ENCODE assay signal across 25 cellular contexts in the genomic region with DNA sequence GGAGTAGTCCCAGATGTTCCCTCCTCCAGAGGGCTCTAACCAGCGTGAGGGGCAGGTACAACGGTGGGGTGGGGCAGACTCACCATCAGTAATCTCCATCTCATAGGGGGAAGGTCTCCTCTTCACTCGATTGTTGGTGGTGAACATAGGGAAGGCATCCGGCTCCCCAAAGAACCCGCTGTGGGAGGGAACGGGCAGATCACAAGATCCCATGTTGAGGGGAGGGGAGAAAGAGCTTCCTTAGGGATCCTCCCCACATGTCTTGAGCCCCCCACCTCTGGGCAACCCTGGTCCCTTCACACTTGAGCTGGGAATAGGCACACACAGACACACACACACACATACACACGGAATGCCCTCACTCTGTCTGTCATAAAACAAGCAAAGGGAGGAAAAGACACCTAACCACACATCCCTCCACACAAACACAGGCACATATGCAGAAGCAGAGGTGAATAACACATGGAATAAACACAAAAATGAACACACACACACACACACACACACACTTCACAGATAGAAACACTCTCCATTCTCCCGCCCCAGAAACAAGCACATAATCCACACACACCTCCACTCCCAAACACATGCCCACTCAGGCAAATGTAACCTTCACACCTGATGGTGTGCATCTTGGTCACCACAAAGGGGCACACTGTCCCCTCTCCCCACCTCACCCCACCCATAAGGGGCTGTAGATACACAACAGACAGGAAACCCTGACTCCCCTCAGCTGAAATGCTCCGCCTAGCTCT. TPM values are rescaled to one million over a fixed set of nuclear protein-coding genes. Genes with fewer than 3 reads are reported as not detected.
A peak's percentile ranks its signal among the peaks of the same experiment; 100 is the strongest.
DNase-seq lines count a peak whose midpoint lies in the region; ATAC-seq, FAIRE-seq and TF ChIP-seq lines count a peak whose summit lies in the region.
"Had no signal": no experiment of that assay in that cellular context is flagged by ENCODE, and none has a peak within 500 bp of the region (broad histone marks: within the 10 kb centered on the region; RNA-seq: fewer than 3 reads in every experiment).

No MANE protein-coding gene starts in this region.

- ATAC-seq in upper lobe of left lung (ENCODE audit: low FRiP score in 2 of 2) (no peak), esophagus mucosa (no peak), GM18867 (IDR thresholded peaks at IDR 0.05; ENCODE audit: unreplicated experiment) (no peak)

- H2AFZ ChIP-seq in H1 (ENCODE audit: low read length): no peak overlapping the region
- H2AFZ ChIP-seq in neuronal stem cell (ENCODE audit: low read length): no peak overlapping the region
- H2AFZ ChIP-seq: PC-9 had no signal

- TF ChIP-seq RAD21 in H1 (IDR thresholded peaks at IDR 0.05 in 1 of 2, conservative IDR thresholded peaks at IDR 0.05 in 1 of 2; ENCODE audit: low read depth in 2 of 2, low read length in 2 of 2): no peak

- no peak overlapping the region for H3K23ac ChIP-seq in H1 (ENCODE audit: insufficient read length)
- no peak overlapping the region for H3K23ac ChIP-seq in neuronal stem cell (ENCODE audit: low read depth, low read length, poor library complexity)

- DNase-seq in HAP-1 (ENCODE audit: low spot score in 2 of 2): no peak
- DNase-seq in H1 (ENCODE audit: low read depth in 1 of 2, low spot score in 2 of 2): no peak
- no peak for DNase-seq in neuronal stem cell (ENCODE audit: low spot score)
- DNase-seq in upper lobe of left lung: no peak
- no peak for DNase-seq in NCI-H2171 treated with DMSO at 0.1 percent for 48 hours (lab: John Stamatoyannopoulos, UW)
- DNase-seq: C1 segment of cervical spinal cord; CD4-positive, alpha-beta memory T cell; COR-L47; DMS 273 treated with DMSO at 0.1 percent for 48 hours; GF-D8; H9; MM.1S; NCI-H2029; NCI-H526 treated with DMSO at 0.1 percent for 48 hours; PC-9; Right ventricle myocardium superior had no signal

- H2BK20ac ChIP-seq in H1 (ENCODE audit: low read length): no peak overlapping the region

- no peak overlapping the region for H4K8ac ChIP-seq in H1 (ENCODE audit: extremely low read depth, insufficient read depth, low read length)
- H4K8ac ChIP-seq in neuronal stem cell (ENCODE audit: low read depth, low read length): no peak overlapping the region

- H3K79me1 ChIP-seq in H1 (ENCODE audit: low read depth, low read length) (no peaks in the 10 kb centered on the region), neuronal stem cell (ENCODE audit: low read depth, low read length) (no peaks in the 10 kb centered on the region)

- H2BK120ac ChIP-seq in H1 (replicated peaks; ENCODE audit: low read depth, low read length) (no peak overlapping the region), neuronal stem cell (ENCODE audit: low read depth, low read length) (no peak overlapping the region)

- no peak for TF ChIP-seq CTCF in H1 (IDR thresholded peaks at IDR 0.05; ENCODE audit: control extremely low read depth in 1 of 3, insufficient read depth in 1 of 3, low read depth in 1 of 3, low read length in 3 of 3)
- no peak for TF ChIP-seq CTCF in upper lobe of left lung (IDR thresholded peaks at IDR 0.05)

- H3K14ac ChIP-seq in H1 (ENCODE audit: insufficient read length): no peak overlapping the region
- H3K14ac ChIP-seq in neuronal stem cell (ENCODE audit: low read length): no peak overlapping the region

- no peak overlapping the region for H4K5ac ChIP-seq in H1 (ENCODE audit: insufficient read length, low read depth, low read length)

- H3K9me3 ChIP-seq in HAP-1: no peaks in the 10 kb centered on the region
- H3K9me3 ChIP-seq in H1 (ENCODE audit: insufficient read depth in 2 of 2, low read depth in 1 of 2, low read length in 1 of 2): no peaks in the 10 kb centered on the region
- peaks cover 1 to 2% of the 10 kb centered on the region in 2 donors for H3K9me3 ChIP-seq in neuronal stem cell (replicated peaks in 1 of 2; ENCODE audit: control insufficient read depth in 2 of 2, insufficient read depth in 1 of 2, low read depth in 1 of 2, low read length in 2 of 2)
- no peaks in the 10 kb centered on the region for H3K9me3 ChIP-seq in upper lobe of left lung
- H3K9me3 ChIP-seq: A549, SJSA1 had no signal

- H3K18ac ChIP-seq in H1 (ENCODE audit: extremely low read depth, low read length) (no peak overlapping the region), neuronal stem cell (ENCODE audit: low read length) (peak overlapping the region; percentile 9)

- no peak for TF ChIP-seq POLR2A in H1 (IDR thresholded peaks at IDR 0.05; ENCODE audit: control extremely low read depth in 1 of 2, low read depth in 2 of 2, low read length in 2 of 2)
- no peak for TF ChIP-seq POLR2A in upper lobe of left lung (IDR thresholded peaks at IDR 0.05)

- no peak for FAIRE-seq in H1 (lab: Jason Lieb, UNC)
- FAIRE-seq: A549, GM12891 had no signal

- H3K4ac ChIP-seq in H1 (replicated peaks; ENCODE audit: insufficient read length, low read depth, low read length) (no peak overlapping the region), neuronal stem cell (ENCODE audit: low read length) (no peak overlapping the region)

- H3K9ac ChIP-seq in H1 (replicated peaks in 1 of 4; ENCODE audit: extremely low read depth in 1 of 4, low read depth in 3 of 4, low read length in 3 of 4) (no peak overlapping the region), neuronal stem cell (ENCODE audit: low read depth, low read length, poor library complexity) (no peak overlapping the region)
- H3K9ac ChIP-seq: KMS-11 had no signal

- peaks cover 5 to 16% of the 10 kb centered on the region in 2 experiments for H4K20me1 ChIP-seq in H1 (replicated peaks in 1 of 2; ENCODE audit: control insufficient read depth in 1 of 2, insufficient read depth in 2 of 2, low read length in 2 of 2)

- H4K91ac ChIP-seq in H1 (replicated peaks; ENCODE audit: insufficient read length, low read length): no peak overlapping the region
- H4K91ac ChIP-seq in neuronal stem cell (ENCODE audit: low read depth, low read length, poor library complexity): no peak overlapping the region

- in situ Hi-C loops in HAP-1 (cut with MboI; ENCODE audit: low sequenced_read_pairs): no loop called here

- no peak overlapping the region for H2BK15ac ChIP-seq in H1 (ENCODE audit: low read length)
- H2BK15ac ChIP-seq in neuronal stem cell (ENCODE audit: low read length): no peak overlapping the region

- H3K4me2 ChIP-seq in H1 (ENCODE audit: insufficient read depth in 1 of 2, low read depth in 2 of 2, low read length in 2 of 2): peak overlapping the region; percentile 67 to 71
- H3K4me2 ChIP-seq in neuronal stem cell (ENCODE audit: insufficient read depth, low read length, poor library complexity, severe bottlenecking): no peak overlapping the region
- H3K4me2 ChIP-seq: KMS-11, PC-9 had no signal

- H3K79me2 ChIP-seq in H1 (ENCODE audit: control insufficient read depth in 1 of 2, insufficient read depth in 2 of 2, low read length in 2 of 2): no peaks in the 10 kb centered on the region

- peaks cover 19% of the 10 kb centered on the region for H3K4me1 ChIP-seq in HAP-1
- peaks cover 3 to 27% (median 22%) of the 10 kb centered on the region in 4 experiments for H3K4me1 ChIP-seq in H1 (replicated peaks in 1 of 4; ENCODE audit: control insufficient read depth in 3 of 4, insufficient read depth in 4 of 4, low read length in 3 of 4)
- peaks cover 2 to 4% of the 10 kb centered on the region in 2 donors for H3K4me1 ChIP-seq in neuronal stem cell (ENCODE audit: control insufficient read depth in 2 of 2, insufficient read depth in 1 of 2, low read depth in 1 of 2, low read length in 2 of 2)
- H3K4me1 ChIP-seq in upper lobe of left lung: peaks cover 16 to 31% (median 23%) of the 10 kb centered on the region in 4 donors
- H3K4me1 ChIP-seq: A549 had no signal

- no peak overlapping the region for H3K27ac ChIP-seq in H1 (ENCODE audit: low read depth, low read length)
- no peak overlapping the region for H3K27ac ChIP-seq in neuronal stem cell (replicated peaks; ENCODE audit: low read length)
- peak overlapping the region in 3 of 4 donors; percentile 35 to 91 (median 84) for H3K27ac ChIP-seq in upper lobe of left lung
- H3K27ac ChIP-seq: A549, HL-60, KMS-11, PC-9, SJSA1 had no signal

- CTCF ChIA-PET in H1 (lab: Charles Lee; ENCODE audit: partially characterized antibody): interaction anchor here (0.6 to 4.2 kb wide), 6 partner anchors 11 to 45 kb away, joined by 3 to 25 read pairs (median 4); no protein-coding TSS in a partner anchor

- 14% methylated on average over 9 of the region's 9 CpGs; no CpG with 5 or more reads in 1 of the 2 experiments for WGBS in H1 (ENCODE audit: extremely low coverage in 1 of 2, insufficient coverage in 1 of 2, insufficient read length in 1 of 2, insufficient replicate concordance in 2 of 2, low coverage in 1 of 2, low lambda C conversion rate in 2 of 2, missing lambda C conversion rate in 1 of 2), 2 experiments
- WGBS in neuronal stem cell (ENCODE audit: extremely low coverage in 2 of 2, insufficient read length in 2 of 2, insufficient replicate concordance in 1 of 2), 2 donors: no CpG with 5 or more reads among the region's 9 CpGs
- 50 to 67% methylated on average over 5 to 9 of the region's 9 CpGs for WGBS in upper lobe of left lung, 2 donors

- peaks cover 6% of the 10 kb centered on the region for H3K23me2 ChIP-seq in H1 (ENCODE audit: low read depth, low read length)

- no peak for TF ChIP-seq EP300 in H1 (IDR thresholded peaks at IDR 0.05; ENCODE audit: borderline replicate concordance in 1 of 2, low read depth in 2 of 2, low read length in 2 of 2)
- no peak for TF ChIP-seq EP300 in upper lobe of left lung (IDR thresholded peaks at IDR 0.05)

- no peak overlapping the region for H2BK5ac ChIP-seq in H1 (ENCODE audit: low read depth, low read length)
- H2BK5ac ChIP-seq in neuronal stem cell (ENCODE audit: low read length): no peak overlapping the region

- H3K56ac ChIP-seq in H1 (replicated peaks; ENCODE audit: insufficient read length, low read depth, low read length): no peak overlapping the region

- H3K36me3 ChIP-seq in HAP-1 (replicated peaks) (peaks cover 11% of the 10 kb centered on the region), H1 (ENCODE audit: control insufficient read depth in 2 of 4, insufficient read depth in 4 of 4, low read length in 3 of 4) (no peaks in the 10 kb centered on the region; a peak in 1 of 8 replicates), neuronal stem cell (replicated peaks in 1 of 2; ENCODE audit: control insufficient read depth in 2 of 2, insufficient read depth in 2 of 2, low read length in 2 of 2) (no peaks in the 10 kb centered on the region), upper lobe of left lung (peaks cover 0 to 30% (median 0%) of the 10 kb centered on the region in 4 donors)
- H3K36me3 ChIP-seq: SJSA1 had no signal

- H3K4me3 ChIP-seq in HAP-1 (peak overlapping the region; percentile 32), H1 (ENCODE audit: extremely low read depth in 1 of 4, insufficient read depth in 2 of 4, low read depth in 3 of 4, low read length in 4 of 4) (peak overlapping the region in 2 of 4 experiments; percentile 5 to 54; a peak in 2 of 8 replicates), neuronal stem cell (ENCODE audit: low read length in 2 of 2) (no peak overlapping the region), upper lobe of left lung (peak overlapping the region in 1 of 4 donors; percentile 44)
- H3K4me3 ChIP-seq: A549, PC-9, SJSA1 had no signal

- peaks cover 3% of the 10 kb centered on the region; the same call in 1 of the 2 replicates for H3K27me3 ChIP-seq in HAP-1 (ENCODE audit: low read depth)
- peaks cover 80 to 97% (median 90%) of the 10 kb centered on the region in 4 experiments for H3K27me3 ChIP-seq in H1 (replicated peaks in 1 of 4; ENCODE audit: control insufficient read depth in 3 of 4, extremely low read depth in 1 of 4, insufficient read depth in 3 of 4, low read length in 3 of 4)
- H3K27me3 ChIP-seq in neuronal stem cell (ENCODE audit: control insufficient read depth in 3 of 3, insufficient read depth in 3 of 3, low read depth in 1 of 3, low read length in 3 of 3): peaks cover 53 to 95% (median 78%) of the 10 kb centered on the region in 3 experiments
- peaks cover 0 to 32% (median 21%) of the 10 kb centered on the region in 4 donors for H3K27me3 ChIP-seq in upper lobe of left lung

- peak overlapping the region; percentile 89; the same call in 1 of the 2 replicates for H2BK12ac ChIP-seq in H1 (ENCODE audit: low read depth, low read length)
- no peak overlapping the region for H2BK12ac ChIP-seq in neuronal stem cell (ENCODE audit: low read length)

- H2AK5ac ChIP-seq in H1 (ENCODE audit: low read depth, low read length) (peak overlapping the region; percentile 48), neuronal stem cell (ENCODE audit: low read depth, low read length) (peak overlapping the region; percentile 48)

- POLR2A ChIA-PET in H1 (lab: Charles Lee; ENCODE audit: partially characterized antibody): interaction anchor here (0.6 to 1.8 kb wide), 2 partner anchors 9 to 42 kb away, joined by 3 read pairs; no protein-coding TSS in a partner anchor

RNA-seq across cellular contexts. Expression of gene TAL1, which starts 7.9 kb away (rescaled TPM):
- total RNA-seq in H1 (2021; fragmentation: NEBNext Ultra II Directional; extraction: Animal tissue kit (Norgen Biotek cat#: 25700)): 0.15 TPM in 1 of 2 replicates, not detected in the other
- 0.06 and 0.09 TPM in 2 replicates for polyA plus RNA-seq in H1 (2011; rRNA removed)
- polyA plus RNA-seq in H1 (2011; cell fraction: cytosol; rRNA removed): 0.12 TPM
- polyA plus RNA-seq in H1 (2011; cell fraction: nucleus; rRNA removed): 0.10 TPM
- polyA plus RNA-seq in H1 (2012, experiment 1 of 2): 0.05 to 0.11 TPM (median 0.06 TPM) in 3 of 4 replicates, not detected in the other
- polyA plus RNA-seq in H1 (2012, experiment 2 of 2): 0.05 TPM
- not detected for polyA plus RNA-seq in H1 (2013, experiment 1 of 2)
- 0.02 TPM for polyA plus RNA-seq in H1 (2013, experiment 2 of 2)
- 0.10 and 0.28 TPM in 2 replicates for polyA minus RNA-seq in H1 (2011; rRNA and poly(A)+ RNA removed)
- not detected for polyA minus RNA-seq in H1 (2011; cell fraction: cytosol; rRNA and poly(A)+ RNA removed)
- polyA minus RNA-seq in H1 (2011; cell fraction: nucleus; rRNA and poly(A)+ RNA removed): not detected
- 0.03 TPM for polyA plus RNA-seq in neuronal stem cell (2013, experiment 1 of 2)
- 0.01 TPM for polyA plus RNA-seq in neuronal stem cell (2013, experiment 2 of 2)
- total RNA-seq in upper lobe of left lung (10 to 100 TPM in 4 of 6 donors, 1 to 10 TPM in 2; 4.2 to 16.4 (median 10.8) TPM), esophagus mucosa (0.64 TPM)
- total RNA-seq: CD4-positive, alpha-beta memory T cell; H9; NCI-H460; PC-9; RPMI7951; SJSA1 had no signal
- polyA plus RNA-seq: A549; CD4-positive, alpha-beta memory T cell had no signal

RNA-seq across cellular contexts. Expression of gene PDZK1IP1, which starts 34.3 kb away (rescaled TPM):
- total RNA-seq in H1 (2021; fragmentation: NEBNext Ultra II Directional; extraction: Animal tissue kit (Norgen Biotek cat#: 25700)): not detected in 2 replicates
- 0.17 TPM in 1 of 2 replicates, not detected in the other for polyA plus RNA-seq in H1 (2011; rRNA removed)
- polyA plus RNA-seq in H1 (2011; cell fraction: cytosol; rRNA removed): not detected
- polyA plus RNA-seq in H1 (2011; cell fraction: nucleus; rRNA removed): 0.20 TPM
- polyA plus RNA-seq in H1 (2012, experiment 1 of 2): not detected in 4 replicates
- not detected for polyA plus RNA-seq in H1 (2012, experiment 2 of 2)
- polyA plus RNA-seq in H1 (2013, experiment 1 of 2): not detected
- polyA plus RNA-seq in H1 (2013, experiment 2 of 2): not detected
- polyA minus RNA-seq in H1 (2011; rRNA and poly(A)+ RNA removed): not detected in 2 replicates
- polyA minus RNA-seq in H1 (2011; cell fraction: cytosol; rRNA and poly(A)+ RNA removed): not detected
- polyA minus RNA-seq in H1 (2011; cell fraction: nucleus; rRNA and poly(A)+ RNA removed): not detected
- polyA plus RNA-seq in neuronal stem cell (2013, experiment 1 of 2): not detected
- polyA plus RNA-seq in neuronal stem cell (2013, experiment 2 of 2): not detected
- total RNA-seq in upper lobe of left lung (10 to 100 TPM; 17.8 to 57.6 (median 41.4) TPM), esophagus mucosa (273 TPM)
- total RNA-seq: CD4-positive, alpha-beta memory T cell; H9; NCI-H460; Right ventricle myocardium superior; RPMI7951; SJSA1 had no signal
- polyA plus RNA-seq: CD4-positive, alpha-beta memory T cell had no signal

Comparison
In these comparisons a context has a peak if more than half of its experiments do, and no peak if none do; other contexts are left out.
1. H3K27ac ChIP-seq: peak in upper lobe of left lung (3 of 4); none in H1 (single experiment) and neuronal stem cell (single experiment).
2. RNA of gene PDZK1IP1, which starts 34.3 kb away (total RNA-seq): 273 TPM in esophagus mucosa (single experiment) and 17.8 to 57.6 TPM in upper lobe of left lung; not detected in H1; every median in the first group is over 10 times any median in the second.